In the genomic region with DNA sequence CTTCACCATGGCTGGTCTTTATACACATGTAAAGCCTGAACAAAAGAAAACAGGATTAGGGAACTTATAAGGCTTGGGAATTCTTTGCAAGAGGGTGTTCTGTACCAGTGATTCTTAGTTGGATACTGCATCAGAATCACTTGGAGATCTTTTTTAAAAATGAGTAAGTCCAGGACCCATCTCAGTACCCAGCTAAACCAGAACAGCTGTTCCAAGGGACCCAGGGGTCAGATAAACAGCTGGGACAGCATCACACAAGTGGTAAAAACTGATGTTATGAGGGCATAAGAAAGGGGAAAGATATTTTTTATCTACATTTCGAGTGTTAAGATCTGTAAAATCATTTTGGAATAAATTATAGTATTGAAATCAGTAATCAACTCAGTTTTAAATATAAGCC, we compare ENCODE assay signal across 26 cellular contexts.
"Had no signal": no experiment of that assay in that cellular context is flagged by ENCODE, and none has a peak within 500 bp of the region (broad histone marks: within the 10 kb centered on the region; RNA-seq: fewer than 3 reads in every experiment).

No MANE protein-coding gene starts in this region.

- H3K27me3 ChIP-seq: adrenal gland, body of pancreas, esophagus squamous epithelium, gastroesophageal sphincter had no signal

- DNase-seq: activated CD4-positive, alpha-beta memory T cell treated with anti-CD3 and anti-CD28 coated beads for 36 hours; activated CD4-positive, alpha-beta T cell treated with anti-CD3 and anti-CD28 coated beads for 36 hours; activated CD4-positive, alpha-beta T cell treated with anti-CD3 and anti-CD28 coated beads, Interleukin-2, amount 10 ng/mL, durations not matched to agents 24 days and 14 days; activated CD4-positive, CD25-positive, alpha-beta regulatory T cell; activated CD4-positive, CD25-positive, alpha-beta regulatory T cell treated with anti-CD3 and anti-CD28 coated beads, Interleukin-2, amount 50 U/mL, for 72 hours; activated CD8-positive, alpha-beta memory T cell treated with anti-CD3 and anti-CD28 coated beads, Interleukin-2, amount 10 ng/mL, durations not matched to agents 7 days and 5 days; activated CD8-positive, alpha-beta memory T cell treated with anti-CD3 and anti-CD28 coated beads, Interleukin-2, amount 50 U/mL, for 4 hours; activated CD8-positive, alpha-beta T cell treated with anti-CD3 and anti-CD28 coated beads, Interleukin-2, amount 10 ng/mL, durations not matched to agents 7 days and 5 days; activated effector memory CD4-positive, alpha-beta T cell treated with anti-CD3 and anti-CD28 coated beads, Interleukin-2, amount 50 U/mL, for 16 hours; activated naive CD4-positive, alpha-beta T cell treated with anti-CD3 and anti-CD28 coated beads for 36 hours; activated naive CD8-positive, alpha-beta T cell treated with anti-CD3 and anti-CD28 coated beads for 36 hours; activated naive CD8-positive, alpha-beta T cell treated with anti-CD3 and anti-CD28 coated beads, Interleukin-2, amount 50 U/mL, for 24 hours; activated T-cell treated with anti-CD3 and anti-CD28 coated beads, Interleukin-2, amount 50 U/mL, for 1 hour; activated T-cell treated with anti-CD3 and anti-CD28 coated beads, Interleukin-2, amount 50 U/mL, for 48 hours; adrenal gland; amygdala; aorta; body of pancreas; caudate nucleus; cortex of kidney; effector CD8-positive, alpha-beta T cell; esophagus squamous epithelium; foreskin fibroblast; T-helper 17 cell had no signal

- H3K9me3 ChIP-seq: adrenal gland, body of pancreas, esophagus squamous epithelium, gastroesophageal sphincter had no signal

- H3K27ac ChIP-seq: adrenal gland, body of pancreas, epithelial cell of prostate, esophagus squamous epithelium, gastroesophageal sphincter had no signal

- ATAC-seq: activated CD4-positive, alpha-beta T cell treated with anti-CD3 and anti-CD28 coated beads for 36 hours; activated CD8-positive, alpha-beta memory T cell treated with anti-CD3 and anti-CD28 coated beads, Interleukin-2, amount 10 ng/mL, durations not matched to agents 7 days and 5 days; activated CD8-positive, alpha-beta T cell treated with anti-CD3 and anti-CD28 coated beads, Interleukin-2, amount 10 ng/mL, durations not matched to agents 7 days and 5 days; activated naive CD8-positive, alpha-beta T cell treated with anti-CD3 and anti-CD28 coated beads, Interleukin-2, amount 50 U/mL, for 24 hours; body of pancreas; gastroesophageal sphincter; T-helper 17 cell had no signal

- H3K4me3 ChIP-seq: adrenal gland, body of pancreas, esophagus squamous epithelium, gastroesophageal sphincter had no signal

- H3K4me1 ChIP-seq: adrenal gland, gastroesophageal sphincter had no signal
